In the genomic region with DNA sequence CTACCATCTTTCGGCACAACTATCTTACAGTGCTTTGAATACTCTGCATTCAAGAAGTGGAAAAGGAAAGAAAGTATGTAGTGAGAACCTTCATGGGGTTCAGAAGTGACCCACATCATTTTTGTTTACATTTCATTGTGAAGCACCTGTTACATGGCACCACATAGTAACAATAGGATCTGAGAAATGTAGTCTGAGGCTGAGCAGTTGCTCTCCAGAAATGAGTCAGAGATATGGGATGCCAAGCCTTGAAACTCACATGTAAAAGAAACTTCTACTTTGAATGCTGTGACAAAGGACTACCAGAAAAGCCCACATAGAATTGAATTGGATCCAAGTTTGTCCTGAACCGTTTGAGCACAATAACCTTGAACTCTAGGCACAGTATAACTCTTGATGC, we compare ENCODE assay signal across 15 cellular contexts.
A peak's percentile ranks its signal among the peaks of the same experiment; 100 is the strongest.
DNase-seq lines count a peak whose midpoint lies in the region; ATAC-seq and TF ChIP-seq lines count a peak whose summit lies in the region.
"Had no signal": no experiment of that assay in that cellular context is flagged by ENCODE, and none has a peak within 500 bp of the region (broad histone marks: within the 10 kb centered on the region; RNA-seq: fewer than 3 reads in every experiment).

No MANE protein-coding gene starts in this region.

- intact Hi-C loops in vagina (cut with DNase I) = no loop called here

- ATAC-seq in GM18517 (IDR thresholded peaks at IDR 0.05; ENCODE audit: unreplicated experiment) (peak; percentile 93), GM21367 (IDR thresholded peaks at IDR 0.05; ENCODE audit: unreplicated experiment) (peak; percentile 81), HG02884 (IDR thresholded peaks at IDR 0.05; ENCODE audit: unreplicated experiment) (peak; percentile 78), HG03469 (IDR thresholded peaks at IDR 0.05; ENCODE audit: unreplicated experiment) (peak; percentile 91), esophagus mucosa (no peak)
- ATAC-seq: foreskin keratinocyte; stimulated activated memory B cell treated with anti-CD40 and anti-IgM and Interleukin-4, amounts not matched to agents 10 μg/mL and 1 μg/mL and 100 μg/mL, for 72 hours had no signal

- no peak for TF ChIP-seq POLR2A in vagina (IDR thresholded peaks at IDR 0.05)

- H3K36me3 ChIP-seq in vagina = no peaks in the 10 kb centered on the region
- H3K36me3 ChIP-seq: uterus had no signal

- no peaks in the 10 kb centered on the region for H3K9me3 ChIP-seq in vagina
- H3K9me3 ChIP-seq: uterus had no signal

- no peak for TF ChIP-seq CTCF in vagina (IDR thresholded peaks at IDR 0.05)

- DNase-seq in SKM-1 treated with dmso at 0.1 percent for 144 hours (lab: John Stamatoyannopoulos, UW; ENCODE audit: unreplicated experiment) = no peak
- no peak for DNase-seq in cerebellar cortex (ENCODE audit: low spot score)
- DNase-seq in vagina (ENCODE audit: extremely low spot score in 2 of 2) = no peak
- DNase-seq: activated B cell treated with CpG ODN at 0.5 μM for 24 hours; DND-41; effector CD4-positive, alpha-beta T cell; foreskin keratinocyte; NCI-H2029; uterus had no signal

- H3K4me3 ChIP-seq in vagina = no peak overlapping the region
- H3K4me3 ChIP-seq: uterus had no signal

- no peak overlapping the region for H3K27ac ChIP-seq in vagina
- H3K27ac ChIP-seq: foreskin keratinocyte, uterus had no signal

- no peaks in the 10 kb centered on the region for H3K27me3 ChIP-seq in vagina
- H3K27me3 ChIP-seq: foreskin keratinocyte, uterus had no signal

- no peaks in the 10 kb centered on the region for H3K4me1 ChIP-seq in vagina
- H3K4me1 ChIP-seq: foreskin keratinocyte, uterus had no signal
